8 cellular contexts compared by ENCODE assay signal in genomic region chr3:126752303-126753190, GRCh38. TPM values are rescaled to one million over a fixed set of nuclear protein-coding genes. Genes with fewer than 3 reads are reported as not detected.
DNase-seq lines count a peak whose midpoint lies in the region; ATAC-seq, FAIRE-seq and TF ChIP-seq lines count a peak whose summit lies in the region.

No MANE protein-coding gene starts in this region.

- peak overlapping the region; percentile 71 for H4K91ac ChIP-seq in IMR-90 (ENCODE audit: insufficient read depth, low read depth, low read length)

- H3K9me3 ChIP-seq in A549 (no peaks in the 10 kb centered on the region), IMR-90 (ENCODE audit: control insufficient read depth, insufficient read depth, low read length) (no peaks in the 10 kb centered on the region), PC-9 (ENCODE audit: insufficient read depth, low read depth) (no peaks in the 10 kb centered on the region), uterus (no peaks in the 10 kb centered on the region)

- H3F3A ChIP-seq in PC-9 (ENCODE audit: insufficient read depth, low read depth), result no peaks in the 10 kb centered on the region

- H2BK15ac ChIP-seq in IMR-90 (ENCODE audit: low read depth, low read length), result peak overlapping the region; percentile 28; the same call in 1 of the 3 replicates

- dilution Hi-C loops in IMR-90 (cut with HindIII; ENCODE audit: low sequenced_read_pairs, unreplicated experiment), result no loop called here

- H3K27me3 Mint-ChIP-seq in osteocyte (ENCODE audit: unreplicated experiment), result no peaks in the 10 kb centered on the region

- peak overlapping the region; percentile 37 for H3K27ac Mint-ChIP-seq in osteocyte (ENCODE audit: unreplicated experiment)

- peak overlapping the region; percentile 9 for H3K23ac ChIP-seq in IMR-90 (ENCODE audit: low read depth, low read length)

- TF ChIP-seq RAD21 in A549 (conservative IDR thresholded peaks at IDR 0.05 in 1 of 2, IDR thresholded peaks at IDR 0.05 in 1 of 2) (peak; percentile 90 to 91), IMR-90 (IDR thresholded peaks at IDR 0.05; ENCODE audit: low read length) (peak; percentile 98)

- no peak for FAIRE-seq in A549 (lab: Jason Lieb, UNC)

- POLR2A ChIA-PET in A549 (lab: Yijun Ruan, JAX), result no interaction called here
- POLR2A ChIA-PET in IMR-90 (lab: Charles Lee; ENCODE audit: unreplicated experiment), result interaction anchor here (1.4 kb wide), 1 partner anchor 98 kb away, joined by 4 read pairs; no protein-coding TSS in a partner anchor
- POLR2A ChIA-PET in PC-9 (lab: Charles Lee; ENCODE audit: unreplicated experiment), result interaction anchor here (0.6 to 1.3 kb wide), 4 partner anchors 83 to 227 kb away, joined by 3 to 8 read pairs (median 4); no protein-coding TSS in a partner anchor

- peaks cover 10% of the 10 kb centered on the region; the same call in 1 of the 2 replicates for H3K9me1 ChIP-seq in IMR-90 (ENCODE audit: insufficient read depth, low read length)

- H2AK5ac ChIP-seq in IMR-90 (ENCODE audit: low read depth, low read length), result peak overlapping the region; percentile 80; the same call in 1 of the 2 replicates

- TF ChIP-seq EP300 in A549 (IDR thresholded peaks at IDR 0.05), result no peak

- ATAC-seq in A549, result peak; percentile 98 to 99
- peak; percentile 89 for ATAC-seq in IMR-90 (ENCODE audit: low read depth)

- intact Hi-C loops in IMR-90 (cut with micrococcal nuclease) (loop anchor here (1.0 to 5.0 kb wide), 9 partner anchors 74 to 792 kb away; partner anchors contain the start of gene CHST13), PC-9 (cut with micrococcal nuclease; ENCODE audit: unreplicated experiment) (loop anchor here (1.0 to 2.0 kb wide), 12 partner anchors 30 to 792 kb away; no protein-coding TSS in a partner anchor), uterus (cut with DNase I; ENCODE audit: low total_unique reads) (no loop called here)

- H2AFZ ChIP-seq in IMR-90 (replicated peaks; ENCODE audit: low read length, poor library complexity) (peak overlapping the region; percentile 44), PC-9 (no peak overlapping the region)

- H3K36me3 ChIP-seq in IMR-90 (ENCODE audit: control insufficient read depth, insufficient read depth, low read length), result no peaks in the 10 kb centered on the region
- H3K36me3 ChIP-seq in PC-9 (ENCODE audit: low read depth), result no peaks in the 10 kb centered on the region
- no peaks in the 10 kb centered on the region for H3K36me3 ChIP-seq in uterus

- peak overlapping the region; percentile 84 for H2BK120ac ChIP-seq in IMR-90 (ENCODE audit: low read depth, low read length)

- H4K8ac ChIP-seq in IMR-90 (ENCODE audit: low read depth in 2 of 2, low read length in 2 of 2), result peak overlapping the region in 1 of 2 experiments; percentile 50; a peak in 2 of 4 replicates

- H3K9ac ChIP-seq in IMR-90 (ENCODE audit: low read depth, low read length), result no peak overlapping the region

- peaks cover 14% of the 10 kb centered on the region; the same call in 2 of the 3 replicates for H3K4me1 ChIP-seq in A549
- H3K4me1 ChIP-seq in IMR-90 (ENCODE audit: control insufficient read depth, insufficient read depth, low read length), result peaks cover 17% of the 10 kb centered on the region
- peaks cover 10% of the 10 kb centered on the region for H3K4me1 ChIP-seq in PC-9 (replicated peaks; ENCODE audit: insufficient read depth)
- no peaks in the 10 kb centered on the region for H3K4me1 ChIP-seq in uterus

- no peaks in the 10 kb centered on the region for H3K79me2 ChIP-seq in PC-9 (ENCODE audit: low read depth)

- H3K9me2 ChIP-seq in PC-9 (ENCODE audit: insufficient read depth), result no peaks in the 10 kb centered on the region

- H3K9me3 Mint-ChIP-seq in osteocyte (ENCODE audit: unreplicated experiment), result no peaks in the 10 kb centered on the region

- peak overlapping the region; percentile 82 for H2AK9ac ChIP-seq in IMR-90 (replicated peaks; ENCODE audit: low read depth, low read length, poor library complexity)

- H4K5ac ChIP-seq in IMR-90 (ENCODE audit: low read depth, low read length), result peak overlapping the region; percentile 35

- H3K4me2 ChIP-seq in A549, result no peak overlapping the region; the same call in 2 of the 3 replicates
- peak overlapping the region; percentile 29; the same call in 1 of the 2 replicates for H3K4me2 ChIP-seq in IMR-90 (ENCODE audit: low read depth, low read length)
- no peak overlapping the region for H3K4me2 ChIP-seq in PC-9

- no peak overlapping the region for H3K4me3 ChIP-seq in A549
- no peak overlapping the region for H3K4me3 ChIP-seq in GM12875 (ENCODE audit: low read depth, low read length)
- no peak overlapping the region for H3K4me3 ChIP-seq in IMR-90 (ENCODE audit: insufficient read depth, low read depth, low read length)
- no peak overlapping the region for H3K4me3 ChIP-seq in PC-9
- H3K4me3 ChIP-seq in uterus, result no peak overlapping the region

- peaks cover 5 to 10% of the 10 kb centered on the region in 2 experiments; a peak in 3 of 4 replicates for H3K79me1 ChIP-seq in IMR-90 (ENCODE audit: low read depth in 1 of 2, low read length in 2 of 2)

- WGBS in A549 (ENCODE audit: missing lambda C conversion rate), result 73% methylated on average over 12 of the region's 15 CpGs
- WGBS in IMR-90 (ENCODE audit: extremely low coverage in 2 of 2, insufficient read length in 1 of 2), 2 experiments, result 57% methylated on average over 2 of the region's 15 CpGs; no CpG with 5 or more reads in 1 of the 2 experiments

- TF ChIP-seq CTCF in A549 (IDR thresholded peaks at IDR 0.05) (peak; percentile 77), GM12875 (IDR thresholded peaks at IDR 0.05; ENCODE audit: borderline replicate concordance, insufficient read depth, low read depth, low read length) (peak; percentile 89), IMR-90 (conservative IDR thresholded peaks at IDR 0.05; ENCODE audit: low read depth, low read length) (peak; percentile 97), PC-9 (conservative IDR thresholded peaks at IDR 0.05) (peak; percentile 93), osteocyte (IDR thresholded peaks at IDR 0.05) (peak; percentile 97), uterus (IDR thresholded peaks at IDR 0.05) (peak; percentile 73 to 83 (median 81))

- no peaks in the 10 kb centered on the region for H3K27me3 ChIP-seq in IMR-90 (ENCODE audit: control insufficient read depth, insufficient read depth, low read length)
- no peaks in the 10 kb centered on the region for H3K27me3 ChIP-seq in PC-9 (ENCODE audit: insufficient read depth, low read depth)
- H3K27me3 ChIP-seq in uterus, result no peaks in the 10 kb centered on the region

- H3K4me1 Mint-ChIP-seq in osteocyte (ENCODE audit: unreplicated experiment), result peaks cover 38% of the 10 kb centered on the region

- peak overlapping the region; percentile 39; the same call in 1 of the 2 replicates for H3K18ac ChIP-seq in IMR-90 (ENCODE audit: low read depth, low read length)

- BruUV-seq in IMR-90 (replicated peaks; lab: Mats Ljungman, UMichigan) (no TSS peak), PC-9 (replicated peaks; lab: Mats Ljungman, UMichigan) (TSS peak; percentile 95)

- no peak for TF ChIP-seq POLR2A in A549 (IDR thresholded peaks at IDR 0.05; ENCODE audit: low read length)
- no peak for TF ChIP-seq POLR2A in IMR-90 (IDR thresholded peaks at IDR 0.05; ENCODE audit: low read depth, low read length)
- no peak for TF ChIP-seq POLR2A in uterus (IDR thresholded peaks at IDR 0.05)

- H3K4me3 Mint-ChIP-seq in osteocyte (ENCODE audit: unreplicated experiment), result no peak overlapping the region

- in situ Hi-C loops in IMR-90 (cut with MboI; ENCODE audit: low sequenced_read_pairs), result loop anchor here (5.0 to 10.0 kb wide), 2 partner anchors 230 to 702 kb away; partner anchors contain the start of gene PLXNA1

- peak overlapping the region; percentile 82 for H2BK20ac ChIP-seq in IMR-90 (ENCODE audit: low read depth, low read length)

- CTCF ChIA-PET in A549 (lab: Yijun Ruan, JAX) (interaction anchor here (0.6 to 5.6 kb wide), 59 partner anchors 9 to 796 kb away, joined by 3 to 71 read pairs (median 4); partner anchors contain the start of genes CHCHD6 and PLXNA1), IMR-90 (lab: Yijun Ruan, JAX) (interaction anchor here (0.6 to 2.6 kb wide), 15 partner anchors 9 to 703 kb away, joined by 3 to 14 read pairs (median 3); partner anchors contain the start of gene PLXNA1), PC-9 (lab: Charles Lee) (interaction anchor here (0.8 to 3.7 kb wide), 9 partner anchors 30 to 703 kb away, joined by 3 to 20 read pairs (median 5); partner anchors contain the start of gene PLXNA1)

- no peaks in the 10 kb centered on the region for H3K36me3 Mint-ChIP-seq in osteocyte (ENCODE audit: unreplicated experiment)

- H3K27ac ChIP-seq in A549, result peak overlapping the region; percentile 44 to 74; a peak in 3 of 6 replicates
- peak overlapping the region; percentile 13; the same call in 1 of the 2 replicates for H3K27ac ChIP-seq in IMR-90 (ENCODE audit: insufficient read depth, low read length)
- no peak overlapping the region for H3K27ac ChIP-seq in PC-9
- no peak overlapping the region for H3K27ac ChIP-seq in uterus

- H3K56ac ChIP-seq in IMR-90 (ENCODE audit: extremely low read depth, insufficient read depth, low read length), result 0 out of 2 replicates have a peak overlapping the region, but pooled peaks have one; percentile 34

- H2BK5ac ChIP-seq in IMR-90 (ENCODE audit: low read depth, low read length, poor library complexity, severe bottlenecking), result peak overlapping the region; percentile 15

- peak overlapping the region; percentile 10 for H3K14ac ChIP-seq in IMR-90 (replicated peaks; ENCODE audit: low read depth, low read length)

- DNase-seq in A549 (ENCODE audit: low read depth in 1 of 2, low spot score in 1 of 2) (peak; percentile 49 to 65), IMR-90 (peak; percentile 78), PC-9 (peak; percentile 44 to 88), globus pallidus (ENCODE audit: low spot score) (peak; percentile 68), osteocyte (ENCODE audit: extremely low spot score, unreplicated experiment) (peak; percentile 92), uterus (peak; percentile 62 to 79)
- DNase-seq in activated effector memory CD4-positive, alpha-beta T cell treated with anti-CD3 and anti-CD28 coated beads, Interleukin-2, amount 50 U/mL, for 16 hours, result peak; percentile 78

- H3K4ac ChIP-seq in IMR-90 (ENCODE audit: low read depth, low read length), result peak overlapping the region; percentile 76

- H4K20me1 ChIP-seq in IMR-90 (ENCODE audit: insufficient read depth, low read length), result no peaks in the 10 kb centered on the region
- no peaks in the 10 kb centered on the region for H4K20me1 ChIP-seq in PC-9 (ENCODE audit: insufficient read depth)

RNA-seq across cellular contexts. Expression of gene CHCHD6, which starts 48.5 kb away (rescaled TPM):
- polyA plus RNA-seq in A549 (2011; rRNA removed) (13.7 and 15.0 TPM in 2 replicates), A549 (2017; fragmentation: RNase III; extraction: RNeasy Plus Mini Kit Qiagen cat#74134 plus additional on column Dnase treatment) (18.1 to 18.9 TPM (median 18.3 TPM) in 3 replicates), IMR-90 (2012; rRNA removed) (28.9 and 29.1 TPM in 2 replicates)
- polyA plus RNA-seq in A549 (2012; cell fraction: cytosol; rRNA removed), result 26.8 and 29.2 TPM in 2 replicates
- 19.8 and 22.1 TPM in 2 replicates for polyA plus RNA-seq in A549 (2012; cell fraction: nucleus; rRNA removed)
- 5.8 and 6.6 TPM in 2 replicates for polyA minus RNA-seq in A549 (2011; rRNA and poly(A)+ RNA removed)
- total RNA-seq in IMR-90 (2012; rRNA removed) (18.8 and 20.6 TPM in 2 replicates), PC-9 (2021) (47.7 and 48.2 TPM in 2 replicates), osteocyte (13.1 and 13.9 TPM in 2 replicates), uterus (10 to 100 TPM in 2 of 4 donors, 1 to 10 TPM in 1, not detected in 1; 6.4 to 14.2 (median 10.3) TPM)
- polyA plus RNA-seq in IMR-90 (2012; cell fraction: cytosol; rRNA removed), result 30.9 and 33.9 TPM in 2 replicates
- 15.3 and 19.0 TPM in 2 replicates for polyA plus RNA-seq in IMR-90 (2012; cell fraction: nucleus; rRNA removed; ENCODE audit: low replicate concordance)

Comparison
In these comparisons a context has a peak if more than half of its experiments do, and no peak if none do; other contexts are left out.
1. H3K27ac ChIP-seq: peak in A549 (2 of 2) and IMR-90 (single experiment); none in PC-9 (single experiment) and uterus (0 of 2).
2. Peak in every context shown above with its lines, with median percentiles within 50 percentile points of each other: DNase-seq and CTCF ChIP-seq.